Comparison of ENCODE assay signal across 8 cellular contexts in the genomic region with DNA sequence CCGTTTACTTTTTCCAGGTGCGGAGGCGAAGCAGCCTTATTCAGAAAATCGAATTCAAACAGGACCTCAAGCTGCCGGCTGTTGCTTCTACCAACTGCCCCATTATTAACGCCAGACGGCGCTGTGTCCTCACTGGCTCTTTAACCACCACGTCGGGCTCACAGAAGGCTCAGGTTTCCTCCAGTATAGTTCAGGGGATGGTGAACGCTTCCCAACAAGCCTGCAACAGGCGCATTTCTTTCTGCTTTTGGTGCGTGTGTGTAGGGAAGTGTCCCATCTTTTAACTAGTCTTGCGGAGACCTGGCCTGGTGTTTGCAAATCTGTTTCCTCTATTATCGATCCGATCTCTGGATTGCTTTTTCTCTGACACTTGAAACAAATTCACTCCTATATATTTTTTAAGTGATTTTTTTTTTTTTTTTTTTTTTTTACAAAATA. TPM values are rescaled to one million over a fixed set of nuclear protein-coding genes. Genes with fewer than 3 reads are reported as not detected.
DNase-seq lines count a peak whose midpoint lies in the region; ATAC-seq, FAIRE-seq and TF ChIP-seq lines count a peak whose summit lies in the region.

No MANE protein-coding gene starts in this region.

- H3K36me3 ChIP-seq in neural cell (ENCODE audit: insufficient read depth, low read length): no peaks in the 10 kb centered on the region

- DNase-seq in CD14-positive monocyte (ENCODE audit: low spot score) (no peak), LNCaP clone FGC (ENCODE audit: low read depth) (peak; percentile 82), RCC 7860 (ENCODE audit: low spot score) (peak; percentile 57), fibroblast of gingiva (ENCODE audit: low read depth) (peak; percentile 83), stromal cell of bone marrow (ENCODE audit: low read depth) (peak; percentile 76)
- peak; percentile 70 to 77 for DNase-seq in activated T-cell treated with anti-CD3 and anti-CD28 coated beads, Interleukin-2, amount 50 U/mL, for 48 hours

- TF ChIP-seq CTCF in CD14-positive monocyte (IDR thresholded peaks at IDR 0.05) (peak; percentile 74), LNCaP clone FGC (IDR thresholded peaks at IDR 0.05; ENCODE audit: control insufficient read depth, extremely low read depth, insufficient read depth) (peak; percentile 97), neural cell (IDR thresholded peaks at IDR 0.05; ENCODE audit: poor library complexity, severe bottlenecking) (peak; percentile 87)

- H3K27ac ChIP-seq in neural cell (ENCODE audit: low read length): no peak overlapping the region

- TF ChIP-seq EP300 in neural cell (conservative IDR thresholded peaks at IDR 0.05; ENCODE audit: poor library complexity, severe bottlenecking): no peak

- intact Hi-C loops in CD14-positive monocyte (cut with micrococcal nuclease): no loop called here

- peaks cover 43 to 61% (median 59%) of the 10 kb centered on the region in 3 donors for H3K27me3 Mint-ChIP-seq in CD14-positive monocyte (ENCODE audit: low read depth in 3 of 3)

- peaks cover 0 to 3% of the 10 kb centered on the region in 2 donors for H3K36me3 Mint-ChIP-seq in CD14-positive monocyte

- H3K9me3 ChIP-seq in neural cell (ENCODE audit: low read length): no peaks in the 10 kb centered on the region

- H3K4me1 Mint-ChIP-seq in CD14-positive monocyte: peaks cover 21% of the 10 kb centered on the region

- no peak overlapping the region for H3K27ac Mint-ChIP-seq in CD14-positive monocyte

- no peaks in the 10 kb centered on the region for H3K79me2 ChIP-seq in neural cell (replicated peaks; ENCODE audit: insufficient read depth, low read length)

- H3K4me2 ChIP-seq in neural cell (ENCODE audit: low read length): no peak overlapping the region

- H3K4me3 ChIP-seq in LNCaP clone FGC (ENCODE audit: low read depth, low read length) (no peak overlapping the region), neural cell (ENCODE audit: low read length) (peak overlapping the region; percentile 71)

- FAIRE-seq in RCC 7860 (lab: Jason Lieb, UNC): no peak

- peak; percentile 64 for ATAC-seq in GM19467 (IDR thresholded peaks at IDR 0.05; ENCODE audit: unreplicated experiment)

- peaks cover 49% of the 10 kb centered on the region for H3K27me3 ChIP-seq in neural cell (ENCODE audit: insufficient read depth, low read depth, low read length)

- no peaks in the 10 kb centered on the region for H4K20me1 ChIP-seq in neural cell (ENCODE audit: insufficient read depth)

- peak; percentile 83 for TF ChIP-seq RAD21 in neural cell (conservative IDR thresholded peaks at IDR 0.05)

- no peaks in the 10 kb centered on the region for H3F3A ChIP-seq in neural cell (ENCODE audit: insufficient read depth, low read length, poor library complexity, severe bottlenecking)

- no peaks in the 10 kb centered on the region for H3K9me2 ChIP-seq in neural cell (ENCODE audit: insufficient read depth, low read length)

- no peak overlapping the region for H3K9ac ChIP-seq in neural cell (ENCODE audit: low read length)

- peak overlapping the region in 1 of 2 donors; percentile 76 for H3K4me3 Mint-ChIP-seq in CD14-positive monocyte

- H2AFZ ChIP-seq in neural cell (ENCODE audit: low read depth, low read length): no peak overlapping the region

- peaks cover 0 to 5% (median 2%) of the 10 kb centered on the region in 7 donors for H3K9me3 Mint-ChIP-seq in CD14-positive monocyte

TF ChIP-seq in neural cell, 6 proteins besides CTCF, POLR2A, EP300 and RAD21:
- TF ChIP-seq EZH2 (IDR thresholded peaks at IDR 0.05; ENCODE audit: borderline replicate concordance, insufficient read depth, low read length, poor library complexity, severe bottlenecking) (no peak), SMC3 (conservative IDR thresholded peaks at IDR 0.05; ENCODE audit: poor library complexity) (peak; percentile 86), POLR2AphosphoS5 (IDR thresholded peaks at IDR 0.05) (no peak), MXI1 (conservative IDR thresholded peaks at IDR 0.05; ENCODE audit: poor library complexity, severe bottlenecking) (peak; percentile 8), TAF1 (IDR thresholded peaks at IDR 0.05; ENCODE audit: low read depth) (no peak)
- TF ChIP-seq, protein P1, sequence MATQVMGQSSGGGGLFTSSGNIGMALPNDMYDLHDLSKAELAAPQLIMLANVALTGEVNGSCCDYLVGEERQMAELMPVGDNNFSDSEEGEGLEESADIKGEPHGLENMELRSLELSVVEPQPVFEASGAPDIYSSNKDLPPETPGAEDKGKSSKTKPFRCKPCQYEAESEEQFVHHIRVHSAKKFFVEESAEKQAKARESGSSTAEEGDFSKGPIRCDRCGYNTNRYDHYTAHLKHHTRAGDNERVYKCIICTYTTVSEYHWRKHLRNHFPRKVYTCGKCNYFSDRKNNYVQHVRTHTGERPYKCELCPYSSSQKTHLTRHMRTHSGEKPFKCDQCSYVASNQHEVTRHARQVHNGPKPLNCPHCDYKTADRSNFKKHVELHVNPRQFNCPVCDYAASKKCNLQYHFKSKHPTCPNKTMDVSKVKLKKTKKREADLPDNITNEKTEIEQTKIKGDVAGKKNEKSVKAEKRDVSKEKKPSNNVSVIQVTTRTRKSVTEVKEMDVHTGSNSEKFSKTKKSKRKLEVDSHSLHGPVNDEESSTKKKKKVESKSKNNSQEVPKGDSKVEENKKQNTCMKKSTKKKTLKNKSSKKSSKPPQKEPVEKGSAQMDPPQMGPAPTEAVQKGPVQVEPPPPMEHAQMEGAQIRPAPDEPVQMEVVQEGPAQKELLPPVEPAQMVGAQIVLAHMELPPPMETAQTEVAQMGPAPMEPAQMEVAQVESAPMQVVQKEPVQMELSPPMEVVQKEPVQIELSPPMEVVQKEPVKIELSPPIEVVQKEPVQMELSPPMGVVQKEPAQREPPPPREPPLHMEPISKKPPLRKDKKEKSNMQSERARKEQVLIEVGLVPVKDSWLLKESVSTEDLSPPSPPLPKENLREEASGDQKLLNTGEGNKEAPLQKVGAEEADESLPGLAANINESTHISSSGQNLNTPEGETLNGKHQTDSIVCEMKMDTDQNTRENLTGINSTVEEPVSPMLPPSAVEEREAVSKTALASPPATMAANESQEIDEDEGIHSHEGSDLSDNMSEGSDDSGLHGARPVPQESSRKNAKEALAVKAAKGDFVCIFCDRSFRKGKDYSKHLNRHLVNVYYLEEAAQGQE (IDR thresholded peaks at IDR 0.05; ENCODE audit: borderline replicate concordance): no peak

RNA-seq across cellular contexts. Expression of a gene that starts 0.8 kb away (rescaled TPM):
- not detected for polyA plus RNA-seq in CD14-positive monocyte
- polyA plus RNA-seq in neural cell: 0.44 and 0.52 TPM in 2 replicates
- polyA minus RNA-seq in neural cell: 0.49 and 0.69 TPM in 2 replicates
